In genomic region chr9:35908484-35909125, GRCh38 we compare ENCODE assay signal across 8 cellular contexts. TPM values are rescaled to one million over a fixed set of nuclear protein-coding genes. Genes with fewer than 3 reads are reported as not detected.
DNase-seq lines count a peak whose midpoint lies in the region; ATAC-seq, FAIRE-seq and TF ChIP-seq lines count a peak whose summit lies in the region.

No MANE protein-coding gene starts in this region.

- ATAC-seq in pancreas (no peak), HG03565 (IDR thresholded peaks at IDR 0.05; ENCODE audit: unreplicated experiment) (no peak)

- POLR2A ChIA-PET in CD4-positive, alpha-beta memory T cell (lab: Charles Lee; ENCODE audit: partially characterized antibody) = no interaction called here

- no peaks in the 10 kb centered on the region for H3K9me3 ChIP-seq in CD4-positive, alpha-beta memory T cell (ENCODE audit: control insufficient read depth in 1 of 2, low read length in 2 of 2)
- H3K9me3 ChIP-seq in esophagus muscularis mucosa = no peaks in the 10 kb centered on the region
- H3K9me3 ChIP-seq in pancreas = no peaks in the 10 kb centered on the region

- peak overlapping the region; percentile 69 to 86 (median 79) for H3K27ac Mint-ChIP-seq in CD4-positive, alpha-beta memory T cell

- peaks cover 44 to 82% (median 63%) of the 10 kb centered on the region in 4 donors for H3K4me1 Mint-ChIP-seq in CD4-positive, alpha-beta memory T cell

- no peaks in the 10 kb centered on the region for H3K27me3 ChIP-seq in CD4-positive, alpha-beta memory T cell (ENCODE audit: insufficient read depth, low read length)
- H3K27me3 ChIP-seq in esophagus muscularis mucosa (no peaks in the 10 kb centered on the region), pancreas (no peaks in the 10 kb centered on the region)

- peaks cover 82% of the 10 kb centered on the region for H3K4me1 ChIP-seq in CD4-positive, alpha-beta memory T cell (ENCODE audit: insufficient read depth, low read length)
- H3K4me1 ChIP-seq in esophagus muscularis mucosa (peaks cover 73 to 83% (median 78%) of the 10 kb centered on the region in 4 donors), pancreas (peaks cover 6 to 14% (median 9%) of the 10 kb centered on the region in 3 donors)

- no peaks in the 10 kb centered on the region for H3K27me3 Mint-ChIP-seq in CD4-positive, alpha-beta memory T cell

- no peak for FAIRE-seq in pancreas (lab: Jason Lieb, UNC)

- no peak for TF ChIP-seq EP300 in esophagus muscularis mucosa (IDR thresholded peaks at IDR 0.05)

- H3K9me3 Mint-ChIP-seq in CD4-positive, alpha-beta memory T cell = peaks cover 0 to 2% (median 0%) of the 10 kb centered on the region in 8 donors

- TF ChIP-seq CTCF in esophagus muscularis mucosa (IDR thresholded peaks at IDR 0.05) (no peak), pancreas (IDR thresholded peaks at IDR 0.05) (no peak)

- 47% methylated on average over 9 of the region's 9 CpGs for WGBS in esophagus muscularis mucosa
- WGBS in pancreas, 2 donors = 78 to 80% methylated on average over 9 of the region's 9 CpGs

- H3K4me3 Mint-ChIP-seq in CD4-positive, alpha-beta memory T cell = peak overlapping the region in 7 of 8 donors; percentile 12 to 67 (median 60)

- H3K4me3 ChIP-seq in CD4-positive, alpha-beta memory T cell (ENCODE audit: low read length in 2 of 2) = no peak overlapping the region
- H3K4me3 ChIP-seq in esophagus muscularis mucosa = peak overlapping the region; percentile 43 to 60 (median 48)
- H3K4me3 ChIP-seq in pancreas = no peak overlapping the region

- H3K36me3 Mint-ChIP-seq in CD4-positive, alpha-beta memory T cell = no peaks in the 10 kb centered on the region

- intact Hi-C loops in CD4-positive, alpha-beta memory T cell (cut with micrococcal nuclease) = no loop called here
- intact Hi-C loops in esophagus muscularis mucosa (cut with DNase I) (no loop called here), pancreas (cut with DNase I) (no loop called here)

- H3K36me3 ChIP-seq in CD4-positive, alpha-beta memory T cell (ENCODE audit: insufficient read depth, low read length) = no peaks in the 10 kb centered on the region
- H3K36me3 ChIP-seq in esophagus muscularis mucosa = no peaks in the 10 kb centered on the region
- H3K36me3 ChIP-seq in pancreas = no peaks in the 10 kb centered on the region

- TF ChIP-seq POLR2A in esophagus muscularis mucosa (IDR thresholded peaks at IDR 0.05; ENCODE audit: low read depth) = no peak

- H3K27ac ChIP-seq in CD4-positive, alpha-beta memory T cell (ENCODE audit: low read depth, low read length) = no peak overlapping the region
- H3K27ac ChIP-seq in esophagus muscularis mucosa (replicated peaks in 1 of 4) (peak overlapping the region; percentile 91 to 97 (median 93)), pancreas (peak overlapping the region; percentile 51 to 78 (median 64))

- DNase-seq in CD4-positive, alpha-beta memory T cell = no peak
- DNase-seq in OCI-M1 (lab: John Stamatoyannopoulos, UW) (peak; percentile 45), esophagus muscularis mucosa (ENCODE audit: extremely low spot score) (no peak), pancreas (no peak), Kasumi-1 (lab: John Stamatoyannopoulos, UW) (no peak), putamen (ENCODE audit: low spot score) (no peak), SW 1271 (lab: John Stamatoyannopoulos, UW) (no peak)

- CTCF ChIA-PET in CD4-positive, alpha-beta memory T cell (lab: Charles Lee; ENCODE audit: partially characterized antibody) = interaction anchor here (1.0 to 17.5 kb wide), 3 partner anchors 26 to 115 kb away, joined by 3 to 379 read pairs (median 5); no protein-coding TSS in a partner anchor

RNA-seq across cellular contexts. Expression of gene SPAAR, which starts 0.7 kb away (rescaled TPM):
- total RNA-seq in CD4-positive, alpha-beta memory T cell = not detected
- not detected for polyA plus RNA-seq in CD4-positive, alpha-beta memory T cell
- 1 to 10 TPM; 2.1 to 5.7 (median 2.8) TPM for total RNA-seq in esophagus muscularis mucosa
- total RNA-seq in pancreas = under 1 TPM in 5 of 6 donors, not detected in 1; 0.12 to 0.74 (median 0.44) TPM
- 1 to 10 TPM in 1 of 2 donors, under 1 TPM in 1; 0.31 to 1.6 TPM for polyA plus RNA-seq in pancreas

RNA-seq across cellular contexts. Expression of gene HRCT1, which starts 2.6 kb away (rescaled TPM):
- not detected for total RNA-seq in CD4-positive, alpha-beta memory T cell
- polyA plus RNA-seq in CD4-positive, alpha-beta memory T cell = not detected
- total RNA-seq in esophagus muscularis mucosa (10 to 100 TPM in 2 of 4 donors, 1 to 10 TPM in 2; 3.7 to 53.0 (median 15.6) TPM), pancreas (1 to 10 TPM in 3 of 6 donors, under 1 TPM in 3; 0.43 to 1.5 (median 0.83) TPM)
- polyA plus RNA-seq in pancreas = 1 to 10 TPM in 1 of 2 donors, under 1 TPM in 1; 0.33 to 1.5 TPM

RNA-seq across cellular contexts. Expression of gene OR13J1, which starts 38.4 kb away (rescaled TPM):
- total RNA-seq in CD4-positive, alpha-beta memory T cell = not detected
- not detected for polyA plus RNA-seq in CD4-positive, alpha-beta memory T cell
- total RNA-seq in esophagus muscularis mucosa (not detected), pancreas (not detected)
- not detected for polyA plus RNA-seq in pancreas

RNA-seq across cellular contexts. Expression of gene OR2S2, which starts 49.3 kb away (rescaled TPM):
- total RNA-seq in CD4-positive, alpha-beta memory T cell = not detected
- polyA plus RNA-seq in CD4-positive, alpha-beta memory T cell = not detected
- total RNA-seq in esophagus muscularis mucosa (not detected), pancreas (not detected)
- not detected for polyA plus RNA-seq in pancreas

Comparison
In these comparisons a context has a peak if more than half of its experiments do, and no peak if none do; other contexts are left out.
1. H3K4me3 ChIP-seq: peak in esophagus muscularis mucosa (4 of 4); none in CD4-positive, alpha-beta memory T cell (0 of 2) and pancreas (0 of 4).